Comparison of ENCODE assay signal across 25 cellular contexts in genomic region chr11:71913716-71914115, GRCh38. TPM values are rescaled to one million over a fixed set of nuclear protein-coding genes. Genes with fewer than 3 reads are reported as not detected.
DNase-seq lines count a peak whose midpoint lies in the region; ATAC-seq and TF ChIP-seq lines count a peak whose summit lies in the region.
"Had no signal": no experiment of that assay in that cellular context is flagged by ENCODE, and none has a peak within 500 bp of the region (broad histone marks: within the 10 kb centered on the region; RNA-seq: fewer than 3 reads in every experiment).

No MANE protein-coding gene starts in this region.

- H3K27me3 Mint-ChIP-seq in activated T-helper 2 cell treated with anti-CD3 and anti-CD28 coated beads, Interferon-gamma antibody, Interleukin-2, Interleukin-4, amounts not matched to agents 10 μg/mL and 5 μg/mL and 100 μg/mL, durations not matched to agents 14 hours and 24 hours and 36 hours (ENCODE audit: low read depth), result no peaks in the 10 kb centered on the region
- no peaks in the 10 kb centered on the region for H3K27me3 Mint-ChIP-seq in CD14-positive monocyte (ENCODE audit: low read depth in 3 of 3)
- H3K27me3 Mint-ChIP-seq: activated CD4-positive, alpha-beta T cell treated with anti-CD3 and anti-CD28 coated beads, Interleukin-2, amount 10 ng/mL, durations not matched to agents 24 days and 14 days; activated naive CD8-positive, alpha-beta T cell; central memory CD8-positive, alpha-beta T cell; naive B cell had no signal

- no peak overlapping the region for H3K4me3 Mint-ChIP-seq in activated T-helper 2 cell treated with anti-CD3 and anti-CD28 coated beads, Interferon-gamma antibody, Interleukin-2, Interleukin-4, amounts not matched to agents 10 μg/mL and 5 μg/mL and 100 μg/mL, durations not matched to agents 14 hours and 24 hours and 36 hours (ENCODE audit: low read depth)
- H3K4me3 Mint-ChIP-seq in CD14-positive monocyte, result no peak overlapping the region
- H3K4me3 Mint-ChIP-seq: activated CD4-positive, alpha-beta T cell treated with anti-CD3 and anti-CD28 coated beads, Interleukin-2, amount 10 ng/mL, durations not matched to agents 24 days and 14 days; activated naive CD8-positive, alpha-beta T cell; central memory CD8-positive, alpha-beta T cell; naive B cell had no signal

- DNase-seq in AG09309 (ENCODE audit: low read depth) (peak; percentile 49), HS-5 (ENCODE audit: low read depth) (peak; percentile 3), fibroblast of the conjunctiva (ENCODE audit: low read depth) (peak; percentile 61), HPDE6-E6E7 (ENCODE audit: extremely low spot score) (no peak), NCI-H2227 (lab: John Stamatoyannopoulos, UW; ENCODE audit: unreplicated experiment) (no peak), CD14-positive monocyte (ENCODE audit: low spot score) (no peak)
- no peak for DNase-seq in activated T-helper 2 cell treated with anti-CD3 and anti-CD28 coated beads, Interferon-gamma antibody, Interleukin-2, Interleukin-4, amounts not matched to agents 10 μg/mL and 5 μg/mL and 100 μg/mL, durations not matched to agents 14 hours and 24 hours and 36 hours (ENCODE audit: low spot score)
- DNase-seq: activated CD4-positive, alpha-beta T cell treated with anti-CD3 and anti-CD28 coated beads, Interleukin-2, amount 10 ng/mL, durations not matched to agents 24 days and 14 days; EL; naive B cell; NCI-H1436 treated with DMSO at 0.1 percent for 48 hours; NCI-H2171; NCI-H526; psoas muscle; RPMI8226; stimulated activated CD8-positive, alpha-beta memory T cell treated with anti-CD3 and anti-CD28 coated beads, Interleukin-4, amount 100 ng/mL, for 48 hours; trophoblast cell; WERI-Rb-1 had no signal

- intact Hi-C loops in activated T-helper 2 cell treated with anti-CD3 and anti-CD28 coated beads, Interferon-gamma antibody, Interleukin-2, Interleukin-4, amounts not matched to agents 10 μg/mL and 5 μg/mL and 100 μg/mL, durations not matched to agents 14 hours and 24 hours and 36 hours (cut with micrococcal nuclease), result loop anchor here (1.0 kb wide), 1 partner anchor 15 kb away; the partner anchor contains the start of gene XNDC1N
- intact Hi-C loops in CD14-positive monocyte (cut with micrococcal nuclease), result no loop called here

- peaks cover 37% of the 10 kb centered on the region for H3K4me1 Mint-ChIP-seq in activated T-helper 2 cell treated with anti-CD3 and anti-CD28 coated beads, Interferon-gamma antibody, Interleukin-2, Interleukin-4, amounts not matched to agents 10 μg/mL and 5 μg/mL and 100 μg/mL, durations not matched to agents 14 hours and 24 hours and 36 hours (ENCODE audit: low read depth)
- H3K4me1 Mint-ChIP-seq in CD14-positive monocyte, result no peaks in the 10 kb centered on the region
- H3K4me1 Mint-ChIP-seq: central memory CD8-positive, alpha-beta T cell; naive B cell had no signal

- ATAC-seq in HG02852 (IDR thresholded peaks at IDR 0.05; ENCODE audit: unreplicated experiment), result no peak
- ATAC-seq: psoas muscle had no signal

- H3K27ac Mint-ChIP-seq in activated T-helper 2 cell treated with anti-CD3 and anti-CD28 coated beads, Interferon-gamma antibody, Interleukin-2, Interleukin-4, amounts not matched to agents 10 μg/mL and 5 μg/mL and 100 μg/mL, durations not matched to agents 14 hours and 24 hours and 36 hours, result peak overlapping the region; percentile 74
- H3K27ac Mint-ChIP-seq in CD14-positive monocyte, result no peak overlapping the region
- H3K27ac Mint-ChIP-seq: activated naive CD8-positive, alpha-beta T cell had no signal

- peaks cover 70% of the 10 kb centered on the region for H3K36me3 Mint-ChIP-seq in activated T-helper 2 cell treated with anti-CD3 and anti-CD28 coated beads, Interferon-gamma antibody, Interleukin-2, Interleukin-4, amounts not matched to agents 10 μg/mL and 5 μg/mL and 100 μg/mL, durations not matched to agents 14 hours and 24 hours and 36 hours (ENCODE audit: low read depth)
- H3K36me3 Mint-ChIP-seq in CD14-positive monocyte, result peaks cover 64 to 71% of the 10 kb centered on the region in 2 donors

- TF ChIP-seq CTCF in AG09309 (IDR thresholded peaks at IDR 0.05; ENCODE audit: control insufficient read depth, insufficient read depth, low read depth, low read length, missing control alignments), result no peak
- TF ChIP-seq CTCF in CD14-positive monocyte (IDR thresholded peaks at IDR 0.05), result no peak

- H3K9me3 Mint-ChIP-seq in activated T-helper 2 cell treated with anti-CD3 and anti-CD28 coated beads, Interferon-gamma antibody, Interleukin-2, Interleukin-4, amounts not matched to agents 10 μg/mL and 5 μg/mL and 100 μg/mL, durations not matched to agents 14 hours and 24 hours and 36 hours, result no peaks in the 10 kb centered on the region
- H3K9me3 Mint-ChIP-seq in CD14-positive monocyte, result no peaks in the 10 kb centered on the region
- H3K9me3 Mint-ChIP-seq: activated CD4-positive, alpha-beta T cell treated with anti-CD3 and anti-CD28 coated beads, Interleukin-2, amount 10 ng/mL, durations not matched to agents 24 days and 14 days; central memory CD8-positive, alpha-beta T cell; naive B cell had no signal

- no peak overlapping the region for H3K4me3 ChIP-seq in AG09309 (ENCODE audit: control insufficient read depth, low read depth, low read length)
- H3K4me3 ChIP-seq: psoas muscle had no signal

RNA-seq across cellular contexts. Expression of gene XNDC1N, which starts 14.7 kb away (rescaled TPM):
- total RNA-seq in activated T-helper 2 cell treated with anti-CD3 and anti-CD28 coated beads, Interferon-gamma antibody, Interleukin-2, Interleukin-4, amounts not matched to agents 10 μg/mL and 5 μg/mL and 100 μg/mL, durations not matched to agents 14 hours and 24 hours and 36 hours, result 14.7 and 15.1 TPM in 2 replicates
- polyA plus RNA-seq in CD14-positive monocyte, result under 1 TPM; 0.80 to 0.99 TPM

RNA-seq across cellular contexts. Expression of gene RNF121, which starts 15.1 kb away (rescaled TPM):
- total RNA-seq in activated T-helper 2 cell treated with anti-CD3 and anti-CD28 coated beads, Interferon-gamma antibody, Interleukin-2, Interleukin-4, amounts not matched to agents 10 μg/mL and 5 μg/mL and 100 μg/mL, durations not matched to agents 14 hours and 24 hours and 36 hours, result 49.1 and 51.3 TPM in 2 replicates
- polyA plus RNA-seq in CD14-positive monocyte, result 1 to 10 TPM; 7.7 to 9.2 TPM

RNA-seq across cellular contexts. Expression of gene DEFB131B, which starts 35.5 kb away (rescaled TPM):
- not detected in 2 replicates for total RNA-seq in activated T-helper 2 cell treated with anti-CD3 and anti-CD28 coated beads, Interferon-gamma antibody, Interleukin-2, Interleukin-4, amounts not matched to agents 10 μg/mL and 5 μg/mL and 100 μg/mL, durations not matched to agents 14 hours and 24 hours and 36 hours
- polyA plus RNA-seq in CD14-positive monocyte, result not detected
- total RNA-seq: activated CD4-positive, alpha-beta T cell treated with anti-CD3 and anti-CD28 coated beads, Interleukin-2, amount 10 ng/mL, durations not matched to agents 24 days and 14 days; endothelial cell of umbilical vein; frontal cortex; mesenteric fat pad; psoas muscle; SK-MEL-5 had no signal
- polyA plus RNA-seq: endothelial cell of umbilical vein, psoas muscle had no signal

Comparison
In these comparisons a context has a peak if more than half of its experiments do, and no peak if none do; other contexts are left out.
1. DNase-seq: peak in AG09309 (single experiment), HS-5 (single experiment) and fibroblast of the conjunctiva (single experiment); none in activated T-helper 2 cell treated with anti-CD3 and anti-CD28 coated beads, Interferon-gamma antibody, Interleukin-2, Interleukin-4, amounts not matched to agents 10 μg/mL and 5 μg/mL and 100 μg/mL, durations not matched to agents 14 hours and 24 hours and 36 hours (single experiment), HPDE6-E6E7 (single experiment), NCI-H2227 (single experiment) and CD14-positive monocyte (single experiment).